1 cellular context compared by ENCODE assay signal in genomic region chr4:54929459-54929858, GRCh38.
TF ChIP-seq lines count a peak whose summit lies in the region.

No MANE protein-coding gene starts in this region.

TF ChIP-seq in SK-N-SH, 30 proteins besides CTCF, POLR2A, EP300 and RAD21 (continued from another document):
- TF ChIP-seq REST (IDR thresholded peaks at IDR 0.05; ENCODE audit: low read depth, low read length) (no peak), POLR2AphosphoS5 (IDR thresholded peaks at IDR 0.05; ENCODE audit: low read depth, low read length) (no peak), TCF12 (IDR thresholded peaks at IDR 0.05) (no peak), TEAD4 (IDR thresholded peaks at IDR 0.05; ENCODE audit: borderline replicate concordance, insufficient read depth) (no peak), NFIC (IDR thresholded peaks at IDR 0.05; ENCODE audit: borderline replicate concordance) (no peak), FOSL2 (IDR thresholded peaks at IDR 0.05; ENCODE audit: borderline replicate concordance, low read depth) (no peak), ELF1 (IDR thresholded peaks at IDR 0.05) (no peak), MXI1 (IDR thresholded peaks at IDR 0.05; ENCODE audit: low read depth, low read length) (peak; percentile 68; the same call in 1 of the 2 replicates), NRF1 (IDR thresholded peaks at IDR 0.05; ENCODE audit: low read depth, low read length) (no peak), CHD2 (IDR thresholded peaks at IDR 0.05; ENCODE audit: low read length, partially characterized antibody) (peak; percentile 69), YY1 (IDR thresholded peaks at IDR 0.05; ENCODE audit: low read depth) (no peak), USF2 (IDR thresholded peaks at IDR 0.05; ENCODE audit: borderline replicate concordance, low read depth, low read length) (no peak), IRF3 (IDR thresholded peaks at IDR 0.05; ENCODE audit: low read depth, low read length) (no peak), RXRA (IDR thresholded peaks at IDR 0.05; ENCODE audit: borderline replicate concordance, low read depth) (no peak), SMC3 (IDR thresholded peaks at IDR 0.05; ENCODE audit: low read depth, low read length) (no peak), RFX5 (IDR thresholded peaks at IDR 0.05; ENCODE audit: low read length) (peak; percentile 53; the same call in 1 of the 2 replicates), JUND (IDR thresholded peaks at IDR 0.05) (no peak), TAF1 (IDR thresholded peaks at IDR 0.05; ENCODE audit: borderline replicate concordance, low read depth, low read length) (no peak), ZBTB33 (IDR thresholded peaks at IDR 0.05; ENCODE audit: borderline replicate concordance, low read depth) (no peak), FOXM1 (IDR thresholded peaks at IDR 0.05; ENCODE audit: low read depth) (no peak), MEF2A (IDR thresholded peaks at IDR 0.05; ENCODE audit: borderline replicate concordance, low read depth) (no peak)
